ENCODE assay signal across 13 cellular contexts in genomic region chr6:40187654-40188053, GRCh38.
A peak's percentile ranks its signal among the peaks of the same experiment; 100 is the strongest.
DNase-seq lines count a peak whose midpoint lies in the region; ATAC-seq and TF ChIP-seq lines count a peak whose summit lies in the region.
"Had no signal": no experiment of that assay in that cellular context is flagged by ENCODE, and none has a peak within 500 bp of the region (broad histone marks: within the 10 kb centered on the region; RNA-seq: fewer than 3 reads in every experiment).

No MANE protein-coding gene starts in this region.

- no peaks in the 10 kb centered on the region for H3K9me3 ChIP-seq in H9 (ENCODE audit: control insufficient read depth, low read depth, low read length)
- H3K9me3 ChIP-seq: BE2C had no signal

- peaks cover 7% of the 10 kb centered on the region for H3K27me3 Mint-ChIP-seq in H9 (ENCODE audit: low read depth)

- H3K4ac ChIP-seq in H9 (ENCODE audit: low read depth, low read length): no peak overlapping the region

- peaks cover 15 to 27% of the 10 kb centered on the region in 2 experiments for H3K4me1 Mint-ChIP-seq in H9
- H3K4me1 Mint-ChIP-seq: CD8-positive, alpha-beta memory T cell had no signal

- H2BK15ac ChIP-seq in H9 (ENCODE audit: low read depth, low read length): no peak overlapping the region

- TF ChIP-seq CTCF in LNCaP clone FGC (IDR thresholded peaks at IDR 0.05; ENCODE audit: control insufficient read depth, extremely low read depth, insufficient read depth) (no peak), H9 (conservative IDR thresholded peaks at IDR 0.05) (no peak)

- H4K8ac ChIP-seq in H9 (replicated peaks; ENCODE audit: insufficient read length, low read depth, low read length): no peak overlapping the region

- no peak overlapping the region for H3K14ac ChIP-seq in H9 (ENCODE audit: insufficient read depth, low read length)

- no peak overlapping the region for H3K27ac ChIP-seq in H9 (ENCODE audit: insufficient read length, low read depth, low read length)
- H3K27ac ChIP-seq: C4-2B had no signal

- no peak overlapping the region for H3K4me3 ChIP-seq in LNCaP clone FGC (ENCODE audit: low read depth, low read length)

- no peaks in the 10 kb centered on the region for H3K79me1 ChIP-seq in H9 (ENCODE audit: insufficient read depth, low read depth, low read length, poor library complexity, severe bottlenecking)

- H3K79me2 ChIP-seq in H9 (ENCODE audit: insufficient read depth, low read length): no peaks in the 10 kb centered on the region

- no peaks in the 10 kb centered on the region for H4K20me1 ChIP-seq in H9 (ENCODE audit: control insufficient read depth, insufficient read depth, insufficient read length)

- no peak overlapping the region for H3K27ac Mint-ChIP-seq in H9

- H2BK12ac ChIP-seq in H9 (ENCODE audit: insufficient read length, low read depth, low read length): no peak overlapping the region

- no peak overlapping the region for H2BK5ac ChIP-seq in H9 (ENCODE audit: insufficient read length, low read length)

- H3K27me3 ChIP-seq in H9 (ENCODE audit: insufficient read depth, low read length): no peaks in the 10 kb centered on the region

- no CpG with 5 or more reads among the region's 4 CpGs for WGBS in H9 (ENCODE audit: extremely low coverage, insufficient read length, low lambda C conversion rate)

- H4K5ac ChIP-seq in H9 (ENCODE audit: insufficient read length, low read depth, low read length): no peak overlapping the region

- H3K9me3 Mint-ChIP-seq in H9: peaks cover 28 to 39% of the 10 kb centered on the region in 2 experiments

- H2AFZ ChIP-seq in H9 (ENCODE audit: low read length): no peak overlapping the region

- no peaks in the 10 kb centered on the region for H3K23me2 ChIP-seq in H9 (ENCODE audit: insufficient read length, low read depth, low read length, poor library complexity, severe bottlenecking)

- H3K56ac ChIP-seq in H9 (ENCODE audit: insufficient read length, low read depth, low read length): no peak overlapping the region

- no peak overlapping the region for H3K4me3 Mint-ChIP-seq in H9
- H3K4me3 Mint-ChIP-seq: CD8-positive, alpha-beta memory T cell had no signal

- H3K4me1 ChIP-seq in H9 (ENCODE audit: insufficient read depth, low read length): no peaks in the 10 kb centered on the region
- H3K4me1 ChIP-seq: BE2C had no signal

- no peak overlapping the region for H2AK5ac ChIP-seq in H9 (ENCODE audit: insufficient read length, low read length)

- no peak overlapping the region for H2BK120ac ChIP-seq in H9 (ENCODE audit: low read depth, low read length, poor library complexity, severe bottlenecking)

- H3K18ac ChIP-seq in H9 (ENCODE audit: insufficient read length, low read depth, low read length): no peak overlapping the region

- no peak overlapping the region for H3K4me2 ChIP-seq in H9 (ENCODE audit: insufficient read depth, insufficient read length, low read length)

- DNase-seq in COLO668 (lab: John Stamatoyannopoulos, UW; ENCODE audit: unreplicated experiment) (peak; percentile 23), LNCaP clone FGC (ENCODE audit: low read depth) (peak; percentile 18), NCI-H748 (lab: John Stamatoyannopoulos, UW; ENCODE audit: unreplicated experiment) (peak; percentile 68), islet precursor cell (peak; percentile 25), H9 (no peak), CD1c-positive myeloid dendritic cell (ENCODE audit: extremely low spot score) (no peak)
- DNase-seq: BE2C; CD8-positive, alpha-beta memory T cell; DMS 273 treated with DMSO at 0.1 percent for 48 hours; H7 had no signal

- no peak overlapping the region for H3K23ac ChIP-seq in H9 (ENCODE audit: insufficient read length, low read depth, low read length)

- ATAC-seq in HG03342 (IDR thresholded peaks at IDR 0.05; ENCODE audit: unreplicated experiment): no peak
- ATAC-seq: HepG2 had no signal

- no peak overlapping the region for H4K91ac ChIP-seq in H9 (ENCODE audit: insufficient read length, low read depth, low read length)

- no peak overlapping the region for H3T11ph ChIP-seq in H9 (ENCODE audit: low read length)

- no peak overlapping the region for H3K9ac ChIP-seq in H9 (ENCODE audit: extremely low read depth, insufficient read length, low read length)

- H3K36me3 Mint-ChIP-seq in H9 (ENCODE audit: insufficient read depth in 1 of 3, low read depth in 3 of 3): peaks cover 23 to 32% (median 31%) of the 10 kb centered on the region in 3 experiments
- H3K36me3 Mint-ChIP-seq: CD8-positive, alpha-beta memory T cell had no signal

- no peak overlapping the region for H2BK20ac ChIP-seq in H9 (ENCODE audit: low read depth, low read length, poor library complexity, severe bottlenecking)

Comparison
In these comparisons a context has a peak if more than half of its experiments do, and no peak if none do; other contexts are left out.
1. DNase-seq: peak in COLO668 (single experiment), LNCaP clone FGC (single experiment), NCI-H748 (single experiment) and islet precursor cell (single experiment); none in H9 (single experiment) and CD1c-positive myeloid dendritic cell (single experiment).